1 cellular context compared by ENCODE assay signal in genomic region chr3:40414270-40414669, GRCh38.
TF ChIP-seq lines count a peak whose summit lies in the region.

No MANE protein-coding gene starts in this region.

TF ChIP-seq in SK-N-SH treated with all-trans-retinoic acid at 6 μM for 48 hours, 23 proteins besides CTCF, POLR2A, EP300 and RAD21 (continued from another document):
- TF ChIP-seq CREB5 (CRISPR knock-in tag; IDR thresholded peaks at IDR 0.05; ENCODE audit: low read depth): no peak
